21 cellular contexts compared by ENCODE assay signal in genomic region chr21:45223236-45223992, GRCh38.
DNase-seq lines count a peak whose midpoint lies in the region; ATAC-seq and TF ChIP-seq lines count a peak whose summit lies in the region.
"Had no signal": no experiment of that assay in that cellular context is flagged by ENCODE, and none has a peak within 500 bp of the region (broad histone marks: within the 10 kb centered on the region; RNA-seq: fewer than 3 reads in every experiment).

No MANE protein-coding gene starts in this region.

- H4K91ac ChIP-seq in neuronal stem cell (ENCODE audit: low read depth, low read length, poor library complexity), result no peak overlapping the region

- H2BK5ac ChIP-seq in neuronal stem cell (ENCODE audit: low read length), result peak overlapping the region; percentile 76

- H3K36me3 Mint-ChIP-seq in activated naive CD4-positive, alpha-beta T cell treated with anti-CD3 and anti-CD28 coated beads, Interleukin-2, amount 50 U/mL, for 24 hours, result peaks cover 4% of the 10 kb centered on the region
- peaks cover 4% of the 10 kb centered on the region for H3K36me3 Mint-ChIP-seq in activated naive CD4-positive, alpha-beta T cell treated with anti-CD3 and anti-CD28 coated beads for 36 hours (ENCODE audit: low read depth)
- peaks cover 26% of the 10 kb centered on the region for H3K36me3 Mint-ChIP-seq in central memory CD8-positive, alpha-beta T cell (ENCODE audit: insufficient read depth)

- H3K36me3 ChIP-seq in neuronal stem cell (replicated peaks in 1 of 2; ENCODE audit: control insufficient read depth in 2 of 2, insufficient read depth in 2 of 2, low read length in 2 of 2) (peaks cover 1 to 3% of the 10 kb centered on the region in 2 donors), prostate gland (peaks cover 0 to 10% of the 10 kb centered on the region in 2 donors)
- H3K36me3 ChIP-seq: BE2C had no signal

- H3K27me3 Mint-ChIP-seq in activated naive CD4-positive, alpha-beta T cell treated with anti-CD3 and anti-CD28 coated beads, Interleukin-2, amount 50 U/mL, for 24 hours, result no peaks in the 10 kb centered on the region
- H3K27me3 Mint-ChIP-seq in activated naive CD4-positive, alpha-beta T cell treated with anti-CD3 and anti-CD28 coated beads for 36 hours (ENCODE audit: low read depth), result no peaks in the 10 kb centered on the region
- no peaks in the 10 kb centered on the region for H3K27me3 Mint-ChIP-seq in central memory CD8-positive, alpha-beta T cell

- TF ChIP-seq POLR2A in prostate gland (IDR thresholded peaks at IDR 0.05), result no peak

- no peak overlapping the region for H2AK5ac ChIP-seq in neuronal stem cell (ENCODE audit: low read depth, low read length)

- H3K27me3 ChIP-seq in neuronal stem cell (ENCODE audit: control insufficient read depth in 3 of 3, insufficient read depth in 3 of 3, low read depth in 1 of 3, low read length in 3 of 3), result no peaks in the 10 kb centered on the region
- H3K27me3 ChIP-seq in prostate gland (replicated peaks; ENCODE audit: insufficient read depth), result no peaks in the 10 kb centered on the region
- H3K27me3 ChIP-seq: BE2C, SJCRH30 had no signal

- WGBS in neuronal stem cell (ENCODE audit: extremely low coverage in 2 of 2, insufficient read length in 2 of 2, insufficient replicate concordance in 1 of 2), 2 donors, result no CpG with 5 or more reads among the region's 32 CpGs
- WGBS in prostate gland, result 94% methylated on average over 32 of the region's 32 CpGs

- no peak overlapping the region for H3K4ac ChIP-seq in neuronal stem cell (ENCODE audit: low read length)

- no peaks in the 10 kb centered on the region for H3K9me3 Mint-ChIP-seq in activated naive CD4-positive, alpha-beta T cell treated with anti-CD3 and anti-CD28 coated beads, Interleukin-2, amount 50 U/mL, for 24 hours
- no peaks in the 10 kb centered on the region for H3K9me3 Mint-ChIP-seq in activated naive CD4-positive, alpha-beta T cell treated with anti-CD3 and anti-CD28 coated beads for 36 hours
- H3K9me3 Mint-ChIP-seq in central memory CD8-positive, alpha-beta T cell, result no peaks in the 10 kb centered on the region

- H2BK15ac ChIP-seq in neuronal stem cell (ENCODE audit: low read length), result no peak overlapping the region

- no peak overlapping the region for H3K9ac ChIP-seq in neuronal stem cell (ENCODE audit: low read depth, low read length, poor library complexity)

- H3K23ac ChIP-seq in neuronal stem cell (ENCODE audit: low read depth, low read length, poor library complexity), result no peak overlapping the region

- H2BK120ac ChIP-seq in neuronal stem cell (ENCODE audit: low read depth, low read length), result no peak overlapping the region

- no peak overlapping the region for H2BK12ac ChIP-seq in neuronal stem cell (ENCODE audit: low read length)

- no peak overlapping the region for H3K4me3 Mint-ChIP-seq in activated naive CD4-positive, alpha-beta T cell treated with anti-CD3 and anti-CD28 coated beads, Interleukin-2, amount 50 U/mL, for 24 hours
- H3K4me3 Mint-ChIP-seq in activated naive CD4-positive, alpha-beta T cell treated with anti-CD3 and anti-CD28 coated beads for 36 hours, result no peak overlapping the region
- peak overlapping the region; percentile 79 for H3K4me3 Mint-ChIP-seq in central memory CD8-positive, alpha-beta T cell
- H3K4me3 Mint-ChIP-seq: CD14-positive monocyte had no signal

- ATAC-seq in central memory CD8-positive, alpha-beta T cell (replicated peaks; ENCODE audit: extremely low read depth, poor library complexity, severe bottlenecking), result no peak
- ATAC-seq: Right ventricle myocardium inferior had no signal

- peak overlapping the region; percentile 35 for H3K27ac Mint-ChIP-seq in activated naive CD4-positive, alpha-beta T cell treated with anti-CD3 and anti-CD28 coated beads, Interleukin-2, amount 50 U/mL, for 24 hours
- H3K27ac Mint-ChIP-seq in activated naive CD4-positive, alpha-beta T cell treated with anti-CD3 and anti-CD28 coated beads for 36 hours, result no peak overlapping the region
- peak overlapping the region; percentile 99 for H3K27ac Mint-ChIP-seq in central memory CD8-positive, alpha-beta T cell (ENCODE audit: low read depth)

- DNase-seq in activated naive CD4-positive, alpha-beta T cell treated with anti-CD3 and anti-CD28 coated beads for 36 hours, result no peak
- DNase-seq in central memory CD8-positive, alpha-beta T cell (ENCODE audit: low spot score in 2 of 2), result peak in 1 of 2 donors; percentile 39
- DNase-seq in neuronal stem cell (ENCODE audit: low spot score), result no peak
- DNase-seq in prostate gland (ENCODE audit: low spot score), result no peak
- DNase-seq in NCI-H146 (lab: John Stamatoyannopoulos, UW), result no peak
- DNase-seq in activated CD4-positive, CD25-positive, alpha-beta regulatory T cell treated with anti-CD3 and anti-CD28 coated beads, Interleukin-2, amount 50 U/mL, for 72 hours, result no peak
- no peak for DNase-seq in NCI-H2227 (lab: John Stamatoyannopoulos, UW; ENCODE audit: unreplicated experiment)
- DNase-seq: 8988T, ACHN, BE2C, NCI-H1092, NCI-H1417 treated with DMSO at 0.1 percent for 48 hours, NCI-H187 treated with DMSO at 0.1 percent for 48 hours, NCI-H446, NCI-H82, PC-9, SJCRH30 had no signal

- intact Hi-C loops in activated naive CD4-positive, alpha-beta T cell treated with anti-CD3 and anti-CD28 coated beads for 36 hours (cut with micrococcal nuclease), result no loop called here
- intact Hi-C loops in prostate gland (cut with DNase I), result loop anchor here (10.0 kb wide), 1 partner anchor 59 kb away; no protein-coding TSS in a partner anchor

- no peaks in the 10 kb centered on the region for H3K79me1 ChIP-seq in neuronal stem cell (ENCODE audit: low read depth, low read length)

- no peak overlapping the region for H4K8ac ChIP-seq in neuronal stem cell (ENCODE audit: low read depth, low read length)

- no peak overlapping the region for H3K4me3 ChIP-seq in neuronal stem cell (ENCODE audit: low read length in 2 of 2)
- H3K4me3 ChIP-seq in prostate gland, result no peak overlapping the region
- H3K4me3 ChIP-seq: PC-9, SJCRH30 had no signal

- no peak for TF ChIP-seq CTCF in prostate gland (IDR thresholded peaks at IDR 0.05)

- H3K18ac ChIP-seq in neuronal stem cell (ENCODE audit: low read length), result no peak overlapping the region

- CTCF ChIA-PET in activated naive CD4-positive, alpha-beta T cell treated with anti-CD3 and anti-CD28 coated beads for 36 hours (lab: Charles Lee), result no interaction called here

- H3K4me2 ChIP-seq in neuronal stem cell (ENCODE audit: insufficient read depth, low read length, poor library complexity, severe bottlenecking), result no peak overlapping the region
- H3K4me2 ChIP-seq: PC-9 had no signal

- peaks cover 0 to 2% of the 10 kb centered on the region in 2 donors for H3K4me1 ChIP-seq in neuronal stem cell (ENCODE audit: control insufficient read depth in 2 of 2, insufficient read depth in 1 of 2, low read depth in 1 of 2, low read length in 2 of 2)
- peaks cover 7% of the 10 kb centered on the region for H3K4me1 ChIP-seq in prostate gland (replicated peaks)
- H3K4me1 ChIP-seq: BE2C had no signal

- no peak overlapping the region for H3K27ac ChIP-seq in neuronal stem cell (replicated peaks; ENCODE audit: low read length)
- no peak overlapping the region for H3K27ac ChIP-seq in prostate gland
- H3K27ac ChIP-seq: HL-60, PC-9, SJCRH30 had no signal

- H3K14ac ChIP-seq in neuronal stem cell (ENCODE audit: low read length), result no peak overlapping the region

- no peak overlapping the region for H2AFZ ChIP-seq in neuronal stem cell (ENCODE audit: low read length)
- H2AFZ ChIP-seq: PC-9 had no signal

- H3K9me3 ChIP-seq in neuronal stem cell (replicated peaks in 1 of 2; ENCODE audit: control insufficient read depth in 2 of 2, insufficient read depth in 1 of 2, low read depth in 1 of 2, low read length in 2 of 2) (peaks cover under 1 to 2% of the 10 kb centered on the region in 2 donors), prostate gland (no peaks in the 10 kb centered on the region)
- H3K9me3 ChIP-seq: BE2C, SJCRH30 had no signal

- H3K4me1 Mint-ChIP-seq in activated naive CD4-positive, alpha-beta T cell treated with anti-CD3 and anti-CD28 coated beads, Interleukin-2, amount 50 U/mL, for 24 hours, result peaks cover 28% of the 10 kb centered on the region
- peaks cover 26% of the 10 kb centered on the region for H3K4me1 Mint-ChIP-seq in activated naive CD4-positive, alpha-beta T cell treated with anti-CD3 and anti-CD28 coated beads for 36 hours (ENCODE audit: low read depth)
- H3K4me1 Mint-ChIP-seq in central memory CD8-positive, alpha-beta T cell, result peaks cover 44% of the 10 kb centered on the region
